29 cellular contexts compared by ENCODE assay signal in the genomic region with DNA sequence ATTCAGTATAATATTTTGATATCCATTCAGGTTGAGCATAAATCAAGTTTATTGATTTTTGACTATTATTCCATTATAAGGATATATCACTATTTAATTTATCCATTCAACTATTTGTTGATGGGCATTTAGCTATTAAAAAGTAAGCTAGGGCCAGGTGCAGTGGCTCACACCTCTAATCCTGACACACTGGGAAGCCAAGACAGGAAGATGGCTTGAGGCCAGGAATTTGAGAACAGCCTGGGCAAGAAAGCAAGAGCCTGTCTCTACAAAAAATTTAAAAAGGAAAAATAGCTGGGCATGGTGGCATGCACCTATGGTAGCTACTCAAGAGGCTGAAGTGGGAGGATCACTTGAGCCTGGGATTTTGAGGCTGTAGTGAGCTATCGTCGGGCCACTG.
DNase-seq lines count a peak whose midpoint lies in the region; ATAC-seq, FAIRE-seq and TF ChIP-seq lines count a peak whose summit lies in the region.
"Had no signal": no experiment of that assay in that cellular context is flagged by ENCODE, and none has a peak within 500 bp of the region (broad histone marks: within the 10 kb centered on the region; RNA-seq: fewer than 3 reads in every experiment).

No MANE protein-coding gene starts in this region.

- ATAC-seq in Right ventricle myocardium superior (ENCODE audit: poor library complexity) (peak; percentile 29), body of pancreas (peak; percentile 74), HG03175 (IDR thresholded peaks at IDR 0.05; ENCODE audit: unreplicated experiment) (no peak)

- 34 to 35% methylated on average over 2 of the region's 2 CpGs for WGBS in body of pancreas, 2 donors

- H3K4me1 ChIP-seq in left ventricle myocardium inferior (no peaks in the 10 kb centered on the region), body of pancreas (peaks cover 4% of the 10 kb centered on the region)
- H3K4me1 ChIP-seq: BLaER1 had no signal

- DNase-seq in DMS 273 (lab: John Stamatoyannopoulos, UW; ENCODE audit: unreplicated experiment) (peak; percentile 21), DMS 273 treated with DMSO at 0.1 percent for 48 hours (lab: John Stamatoyannopoulos, UW) (no peak), Right ventricle myocardium superior (no peak), left ventricle myocardium inferior (no peak), body of pancreas (peak; percentile 61 to 79 (median 77)), myocyte (ENCODE audit: low read depth) (peak; percentile 34), RCC 7860 (ENCODE audit: low spot score) (no peak)
- DNase-seq: ACHN; Caco-2; CD4-positive, alpha-beta T cell; DMS153; GF-D8; HFFc6; IMR-90; MV-4-11; NCI-H1417 treated with DMSO at 0.1 percent for 48 hours; NCI-H187; NCI-H2107; NCI-H446 treated with DMSO at 0.1 percent for 48 hours; NCI-H526 treated with DMSO at 0.1 percent for 48 hours; PC-9; SIG-M5; SK-N-SH had no signal

- H3K27ac ChIP-seq in left ventricle myocardium inferior (replicated peaks) = no peak overlapping the region
- H3K27ac ChIP-seq in body of pancreas = no peak overlapping the region
- H3K27ac ChIP-seq: 22Rv1, BLaER1, KMS-11, PC-9, RWPE1 had no signal

- no peak for FAIRE-seq in RCC 7860 (lab: Jason Lieb, UNC)
- FAIRE-seq: H54 had no signal

- H3K4me3 ChIP-seq in left ventricle myocardium inferior = no peak overlapping the region
- no peak overlapping the region for H3K4me3 ChIP-seq in body of pancreas
- H3K4me3 ChIP-seq: BLaER1, PC-9 had no signal

- intact Hi-C loops in Right ventricle myocardium superior (cut with DNase I) = no loop called here
- intact Hi-C loops in left ventricle myocardium inferior (cut with micrococcal nuclease) = no loop called here
- intact Hi-C loops in body of pancreas (cut with DNase I) = no loop called here

- no peak for TF ChIP-seq POLR2A in body of pancreas (IDR thresholded peaks at IDR 0.05)

- H3K36me3 ChIP-seq in left ventricle myocardium inferior (no peaks in the 10 kb centered on the region), body of pancreas (replicated peaks in 1 of 2; ENCODE audit: insufficient read depth in 1 of 2, low read depth in 2 of 2) (no peaks in the 10 kb centered on the region)
- H3K36me3 ChIP-seq: BLaER1 had no signal

- H3K27me3 ChIP-seq in left ventricle myocardium inferior (ENCODE audit: low read depth) = no peaks in the 10 kb centered on the region
- no peaks in the 10 kb centered on the region for H3K27me3 ChIP-seq in body of pancreas
- H3K27me3 ChIP-seq: BLaER1 had no signal

- TF ChIP-seq CTCF in left ventricle myocardium inferior (IDR thresholded peaks at IDR 0.05; ENCODE audit: borderline replicate concordance) (no peak), body of pancreas (IDR thresholded peaks at IDR 0.05) (no peak)

- H3K9me3 ChIP-seq in left ventricle myocardium inferior (replicated peaks) (no peaks in the 10 kb centered on the region), body of pancreas (no peaks in the 10 kb centered on the region)
- H3K9me3 ChIP-seq: BLaER1, Caco-2, SK-N-SH had no signal

Comparison
In these comparisons a context has a peak if more than half of its experiments do, and no peak if none do; other contexts are left out.
1. DNase-seq: peak in DMS 273 (single experiment), body of pancreas (4 of 4) and myocyte (single experiment); none in DMS 273 treated with DMSO at 0.1 percent for 48 hours (single experiment), Right ventricle myocardium superior (single experiment), left ventricle myocardium inferior (single experiment) and RCC 7860 (single experiment).